8 cellular contexts compared by ENCODE assay signal in genomic region chr17:1362065-1362848, GRCh38. TPM values are rescaled to one million over a fixed set of nuclear protein-coding genes. Genes with fewer than 3 reads are reported as not detected.
DNase-seq lines count a peak whose midpoint lies in the region; ATAC-seq, FAIRE-seq and TF ChIP-seq lines count a peak whose summit lies in the region.
"Had no signal": no experiment of that assay in that cellular context is flagged by ENCODE, and none has a peak within 500 bp of the region (broad histone marks: within the 10 kb centered on the region; RNA-seq: fewer than 3 reads in every experiment).

No MANE protein-coding gene starts in this region.

- 0 out of 2 replicates have a peak, but pooled peaks cover 9% of the 10 kb centered on the region for H3K79me1 ChIP-seq in H1 (ENCODE audit: low read depth, low read length)

- H3K23me2 ChIP-seq in H1 (ENCODE audit: low read depth, low read length): no peaks in the 10 kb centered on the region; the same call in 1 of the 2 replicates

- peaks cover 18 to 20% of the 10 kb centered on the region in 2 experiments for H4K20me1 ChIP-seq in H1 (replicated peaks in 1 of 2; ENCODE audit: control insufficient read depth in 1 of 2, insufficient read depth in 2 of 2, low read length in 2 of 2)

- H4K91ac ChIP-seq in H1 (replicated peaks; ENCODE audit: insufficient read length, low read length): no peak overlapping the region

- H4K8ac ChIP-seq in H1 (ENCODE audit: extremely low read depth, insufficient read depth, low read length): no peak overlapping the region

- DNase-seq in SK-N-MC (ENCODE audit: low read depth, low spot score) (no peak), H1 (ENCODE audit: low read depth in 1 of 2, low spot score in 2 of 2) (no peak), GM03348 (ENCODE audit: low spot score) (no peak), SJCRH30 (no peak), cerebellum (ENCODE audit: low spot score) (no peak)
- DNase-seq: NCI-H2171 treated with DMSO at 0.1 percent for 48 hours had no signal

- no peak for TF ChIP-seq POLR2A in H1 (IDR thresholded peaks at IDR 0.05; ENCODE audit: control extremely low read depth in 1 of 2, low read depth in 2 of 2, low read length in 2 of 2)

- POLR2A ChIA-PET in H1 (lab: Charles Lee; ENCODE audit: partially characterized antibody): interaction anchor here (0.6 to 1.6 kb wide), 12 partner anchors 10 to 198 kb away, joined by 3 to 6 read pairs (median 4); partner anchors contain the start of gene YWHAE

- peaks cover 15 to 91% of the 10 kb centered on the region in 2 experiments for H3K79me2 ChIP-seq in H1 (ENCODE audit: control insufficient read depth in 1 of 2, insufficient read depth in 2 of 2, low read length in 2 of 2)

- H3K4ac ChIP-seq in H1 (replicated peaks; ENCODE audit: insufficient read length, low read depth, low read length): no peak overlapping the region

- H2BK120ac ChIP-seq in H1 (replicated peaks; ENCODE audit: low read depth, low read length): no peak overlapping the region

- peak overlapping the region; percentile 75; the same call in 1 of the 2 replicates for H2AK5ac ChIP-seq in H1 (ENCODE audit: low read depth, low read length)

- H3K9ac ChIP-seq in SK-N-MC (ENCODE audit: insufficient read length) (no peak overlapping the region), H1 (replicated peaks in 1 of 4; ENCODE audit: extremely low read depth in 1 of 4, low read depth in 3 of 4, low read length in 3 of 4) (no peak overlapping the region), skeletal muscle tissue (ENCODE audit: low read depth in 1 of 3, low read length in 3 of 3) (peak overlapping the region in 1 of 3 donors; percentile 51)

- peaks cover 71% of the 10 kb centered on the region for H3K36me3 ChIP-seq in SK-N-MC (ENCODE audit: insufficient read depth, low read length)
- H3K36me3 ChIP-seq in H1 (ENCODE audit: control insufficient read depth in 2 of 4, insufficient read depth in 4 of 4, low read length in 3 of 4): peaks cover 18 to 70% (median 34%) of the 10 kb centered on the region in 4 experiments
- peaks cover 0 to 12% (median 8%) of the 10 kb centered on the region in 3 donors for H3K36me3 ChIP-seq in skeletal muscle tissue (ENCODE audit: control insufficient read depth in 3 of 3, insufficient read depth in 3 of 3, low read length in 3 of 3)
- H3K36me3 ChIP-seq in SJCRH30: peaks cover 34% of the 10 kb centered on the region

- H2BK5ac ChIP-seq in H1 (ENCODE audit: low read depth, low read length): no peak overlapping the region

- no peak for TF ChIP-seq EP300 in H1 (IDR thresholded peaks at IDR 0.05; ENCODE audit: borderline replicate concordance in 1 of 2, low read depth in 2 of 2, low read length in 2 of 2)

- H3K4me3 ChIP-seq in SK-N-MC (no peak overlapping the region), H1 (ENCODE audit: extremely low read depth in 1 of 4, insufficient read depth in 2 of 4, low read depth in 3 of 4, low read length in 4 of 4) (no peak overlapping the region), skeletal muscle tissue (ENCODE audit: low read length in 3 of 3) (peak overlapping the region in 1 of 3 donors; percentile 2), SJCRH30 (no peak overlapping the region)

- no peak overlapping the region for H3K14ac ChIP-seq in H1 (ENCODE audit: insufficient read length)

- TF ChIP-seq CTCF in H1 (IDR thresholded peaks at IDR 0.05; ENCODE audit: control extremely low read depth in 1 of 3, insufficient read depth in 1 of 3, low read depth in 1 of 3, low read length in 3 of 3): no peak

- peak overlapping the region; percentile 27; the same call in 1 of the 2 replicates for H3K27ac ChIP-seq in SK-N-MC
- no peak overlapping the region for H3K27ac ChIP-seq in H1 (ENCODE audit: low read depth, low read length)
- H3K27ac ChIP-seq in skeletal muscle tissue (ENCODE audit: low read depth, low read length): peak overlapping the region; percentile 19
- no peak overlapping the region for H3K27ac ChIP-seq in SJCRH30

- H3K27me3 ChIP-seq in H1 (replicated peaks in 1 of 4; ENCODE audit: control insufficient read depth in 3 of 4, extremely low read depth in 1 of 4, insufficient read depth in 3 of 4, low read length in 3 of 4) (no peaks in the 10 kb centered on the region), skeletal muscle tissue (ENCODE audit: control insufficient read depth in 3 of 3, insufficient read depth in 3 of 3, low read length in 3 of 3) (no peaks in the 10 kb centered on the region), SJCRH30 (no peaks in the 10 kb centered on the region)

- no peak for FAIRE-seq in H1 (lab: Jason Lieb, UNC)

- H4K5ac ChIP-seq in H1 (ENCODE audit: insufficient read length, low read depth, low read length): no peak overlapping the region

- no peak overlapping the region for H2BK12ac ChIP-seq in H1 (ENCODE audit: low read depth, low read length)

- ATAC-seq in GM21367 (IDR thresholded peaks at IDR 0.05; ENCODE audit: unreplicated experiment): peak; percentile 17

- no peak for TF ChIP-seq RAD21 in H1 (IDR thresholded peaks at IDR 0.05 in 1 of 2, conservative IDR thresholded peaks at IDR 0.05 in 1 of 2; ENCODE audit: low read depth in 2 of 2, low read length in 2 of 2)

- no peak overlapping the region for H3K4me2 ChIP-seq in H1 (ENCODE audit: insufficient read depth in 1 of 2, low read depth in 2 of 2, low read length in 2 of 2)

- no peak overlapping the region for H2BK20ac ChIP-seq in H1 (ENCODE audit: low read length)

- peaks cover 0 to 6% (median 0%) of the 10 kb centered on the region in 4 experiments; a peak in 1 of 7 replicates for H3K4me1 ChIP-seq in H1 (replicated peaks in 1 of 4; ENCODE audit: control insufficient read depth in 3 of 4, insufficient read depth in 4 of 4, low read length in 3 of 4)
- H3K4me1 ChIP-seq in skeletal muscle tissue (ENCODE audit: control insufficient read depth in 3 of 3, insufficient read depth in 3 of 3, low read length in 3 of 3): peaks cover 19 to 40% (median 39%) of the 10 kb centered on the region in 3 donors
- no peaks in the 10 kb centered on the region for H3K4me1 ChIP-seq in SJCRH30

- H2AFZ ChIP-seq in H1 (ENCODE audit: low read length): no peak overlapping the region

- H2BK15ac ChIP-seq in H1 (ENCODE audit: low read length): no peak overlapping the region

- no peak overlapping the region; the same call in 1 of the 2 replicates for H3K18ac ChIP-seq in H1 (ENCODE audit: extremely low read depth, low read length)

- WGBS in H1 (ENCODE audit: extremely low coverage in 1 of 2, insufficient coverage in 1 of 2, insufficient read length in 1 of 2, insufficient replicate concordance in 2 of 2, low coverage in 1 of 2, low lambda C conversion rate in 2 of 2, missing lambda C conversion rate in 1 of 2), 2 experiments: 93% methylated on average over 10 of the region's 10 CpGs; no CpG with 5 or more reads in 1 of the 2 experiments

- CTCF ChIA-PET in H1 (lab: Charles Lee; ENCODE audit: partially characterized antibody): interaction anchor here (0.6 to 5.9 kb wide), 12 partner anchors 9 to 171 kb away, joined by 3 to 36 read pairs (median 6); no protein-coding TSS in a partner anchor

- peak overlapping the region; percentile 71 for H3K23ac ChIP-seq in H1 (ENCODE audit: insufficient read length)

- H3K56ac ChIP-seq in H1 (replicated peaks; ENCODE audit: insufficient read length, low read depth, low read length): no peak overlapping the region

- H3K9me3 ChIP-seq in SK-N-MC (ENCODE audit: low read depth, low read length) (no peaks in the 10 kb centered on the region), H1 (ENCODE audit: insufficient read depth in 2 of 2, low read depth in 1 of 2, low read length in 1 of 2) (no peaks in the 10 kb centered on the region), skeletal muscle tissue (ENCODE audit: control insufficient read depth in 3 of 3, low read length in 3 of 3) (no peaks in the 10 kb centered on the region), SJCRH30 (replicated peaks) (no peaks in the 10 kb centered on the region)

TF ChIP-seq in H1, 55 proteins besides CTCF, POLR2A, EP300 and RAD21 (continues in another document):
- TF ChIP-seq KDM5A (IDR thresholded peaks at IDR 0.05; ENCODE audit: low read length): no peak
- no peak for TF ChIP-seq JUN (IDR thresholded peaks at IDR 0.05; ENCODE audit: low read depth, low read length)
- TF ChIP-seq SIRT6 (IDR thresholded peaks at IDR 0.05; ENCODE audit: low read length): no peak
- TF ChIP-seq CTBP2 (IDR thresholded peaks at IDR 0.05; ENCODE audit: borderline replicate concordance, insufficient read depth, insufficient read length, low read length): no peak
- TF ChIP-seq USF2 (IDR thresholded peaks at IDR 0.05; ENCODE audit: low read length): no peak
- TF ChIP-seq TAF7 (optimal IDR thresholded peaks at IDR 0.05; ENCODE audit: borderline replicate concordance, low read depth, low read length): no peak
- TF ChIP-seq SIX5 (IDR thresholded peaks at IDR 0.05; ENCODE audit: low read depth, low read length): no peak
- no peak for TF ChIP-seq PHF8 (conservative IDR thresholded peaks at IDR 0.05; ENCODE audit: low read depth, low read length)
- TF ChIP-seq CREB1 (IDR thresholded peaks at IDR 0.05): no peak
- TF ChIP-seq TBP (IDR thresholded peaks at IDR 0.05; ENCODE audit: low read depth, low read length): no peak

RNA-seq across cellular contexts. Expression of gene YWHAE, which starts 37.8 kb away (rescaled TPM):
- total RNA-seq in H1 (2021; fragmentation: NEBNext Ultra II Directional; extraction: Animal tissue kit (Norgen Biotek cat#: 25700)): 1,186 and 1,198 TPM in 2 replicates
- 366 and 559 TPM in 2 replicates for polyA plus RNA-seq in H1 (2011; rRNA removed)
- 1,113 TPM for polyA plus RNA-seq in H1 (2011; cell fraction: cytosol; rRNA removed)
- 216 TPM for polyA plus RNA-seq in H1 (2011; cell fraction: nucleus; rRNA removed)
- 983 to 1,666 TPM (median 1,204 TPM) in 4 replicates for polyA plus RNA-seq in H1 (2012, experiment 1 of 2)
- 617 TPM for polyA plus RNA-seq in H1 (2012, experiment 2 of 2)
- polyA plus RNA-seq in H1 (2013, experiment 1 of 2): 631 TPM
- polyA plus RNA-seq in H1 (2013, experiment 2 of 2): 696 TPM
- polyA minus RNA-seq in H1 (2011; rRNA and poly(A)+ RNA removed): 566 and 613 TPM in 2 replicates
- polyA minus RNA-seq in H1 (2011; cell fraction: cytosol; rRNA and poly(A)+ RNA removed): 578 TPM
- 202 TPM for polyA minus RNA-seq in H1 (2011; cell fraction: nucleus; rRNA and poly(A)+ RNA removed)
- total RNA-seq in skeletal muscle tissue (280 TPM), cerebellum (379 TPM)
- 471 and 592 TPM in 2 replicates for total RNA-seq in SJCRH30 (2014; rRNA removed; shearing (Covaris generic))

Comparison
In these comparisons a context has a peak if more than half of its experiments do, and no peak if none do; other contexts are left out.
1. H3K27ac ChIP-seq: peak in SK-N-MC (single experiment) and skeletal muscle tissue (single experiment); none in H1 (single experiment) and SJCRH30 (single experiment).